Comparison of ENCODE assay signal across 17 cellular contexts in the genomic region with DNA sequence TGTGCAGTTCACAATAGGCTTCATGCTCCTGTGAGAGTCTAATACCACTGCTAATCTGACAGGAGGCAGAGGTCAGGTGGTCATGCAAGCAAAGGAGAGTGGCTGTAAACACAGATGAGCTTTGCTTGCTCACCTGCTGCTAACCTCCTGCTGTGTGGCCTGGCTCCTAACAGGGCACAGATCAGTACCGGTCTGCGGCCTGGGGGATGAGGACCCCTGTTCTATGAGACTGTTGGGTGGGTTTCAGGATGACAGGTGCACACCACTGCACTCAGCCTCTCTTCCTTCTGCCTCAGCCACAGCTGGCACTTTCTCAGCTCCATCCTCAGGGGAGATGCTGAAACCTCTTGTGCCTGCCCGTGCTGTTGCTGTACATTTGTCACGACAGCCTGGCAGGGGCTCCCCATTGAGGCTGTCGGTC. TPM values are rescaled to one million over a fixed set of nuclear protein-coding genes. Genes with fewer than 3 reads are reported as not detected.
DNase-seq lines count a peak whose midpoint lies in the region; ATAC-seq and TF ChIP-seq lines count a peak whose summit lies in the region.
"Had no signal": no experiment of that assay in that cellular context is flagged by ENCODE, and none has a peak within 500 bp of the region (broad histone marks: within the 10 kb centered on the region; RNA-seq: fewer than 3 reads in every experiment).

No MANE protein-coding gene starts in this region.

- no peak overlapping the region for H3K27ac Mint-ChIP-seq in CD14-positive monocyte
- H3K27ac Mint-ChIP-seq: activated naive CD8-positive, alpha-beta T cell had no signal

- TF ChIP-seq CTCF in GM12865 (IDR thresholded peaks at IDR 0.05; ENCODE audit: insufficient read depth, low read depth, low read length, missing control alignments): no peak
- no peak for TF ChIP-seq CTCF in CD14-positive monocyte (IDR thresholded peaks at IDR 0.05)
- no peak for TF ChIP-seq CTCF in colonic mucosa (IDR thresholded peaks at IDR 0.05)

- no peaks in the 10 kb centered on the region for H3K4me1 ChIP-seq in colonic mucosa
- H3K4me1 ChIP-seq: upper lobe of right lung had no signal

- no peaks in the 10 kb centered on the region for H3K27me3 ChIP-seq in colonic mucosa
- H3K27me3 ChIP-seq: upper lobe of right lung had no signal

- no peak overlapping the region for H3K4me3 Mint-ChIP-seq in CD14-positive monocyte
- H3K4me3 Mint-ChIP-seq: activated naive CD8-positive, alpha-beta T cell had no signal

- no peak overlapping the region for H3K4me3 ChIP-seq in GM12865 (ENCODE audit: low read depth, low read length)
- H3K4me3 ChIP-seq in colonic mucosa: no peak overlapping the region
- H3K4me3 ChIP-seq: upper lobe of right lung had no signal

- H3K4me1 Mint-ChIP-seq in CD14-positive monocyte: peaks cover 16% of the 10 kb centered on the region

- DNase-seq in GM12865 (ENCODE audit: low read depth) (peak; percentile 95), NCI-H2171 treated with DMSO at 0.1 percent for 48 hours (lab: John Stamatoyannopoulos, UW) (peak; percentile 97), cerebellum (ENCODE audit: low spot score) (peak; percentile 45), CD14-positive monocyte (ENCODE audit: low spot score) (no peak), colonic mucosa (no peak)
- no peak for DNase-seq in activated CD4-positive, CD25-positive, alpha-beta regulatory T cell (lab: John Stamatoyannopoulos, UW)
- DNase-seq: DND-41; NCI-H526 treated with DMSO at 0.1 percent for 48 hours; stimulated activated CD4-positive, alpha-beta T cell treated with anti-CD3 and anti-CD28 coated beads, Interleukin-4, amount 100 ng/mL, for 24 hours; upper lobe of right lung had no signal

- H3K27me3 Mint-ChIP-seq in CD14-positive monocyte (ENCODE audit: low read depth in 3 of 3): peaks cover 0 to 3% (median 1%) of the 10 kb centered on the region in 3 donors
- H3K27me3 Mint-ChIP-seq: activated naive CD8-positive, alpha-beta T cell had no signal

- ATAC-seq in GM21576 (IDR thresholded peaks at IDR 0.05; ENCODE audit: unreplicated experiment): peak; percentile 43
- ATAC-seq: left lobe of liver, upper lobe of right lung had no signal

- H3K9ac ChIP-seq in colonic mucosa (ENCODE audit: low read depth in 2 of 2, low read length in 2 of 2): no peak overlapping the region

- peaks cover 0 to 2% of the 10 kb centered on the region in 2 donors for H3K36me3 Mint-ChIP-seq in CD14-positive monocyte
- H3K36me3 Mint-ChIP-seq: activated naive CD8-positive, alpha-beta T cell had no signal

- no peaks in the 10 kb centered on the region for H3K9me3 ChIP-seq in colonic mucosa
- H3K9me3 ChIP-seq: upper lobe of right lung had no signal

- H3K27ac ChIP-seq in colonic mucosa: no peak overlapping the region
- H3K27ac ChIP-seq: upper lobe of right lung had no signal

- peaks cover 0 to 11% (median 2%) of the 10 kb centered on the region in 7 donors for H3K9me3 Mint-ChIP-seq in CD14-positive monocyte

- H3K36me3 ChIP-seq in colonic mucosa: no peaks in the 10 kb centered on the region
- H3K36me3 ChIP-seq: upper lobe of right lung had no signal

- intact Hi-C loops in CD14-positive monocyte (cut with micrococcal nuclease): no loop called here
- intact Hi-C loops in colonic mucosa (cut with DNase I): no loop called here

RNA-seq across cellular contexts. Expression of a gene that starts 9.7 kb away (rescaled TPM):
- 0.73 TPM for total RNA-seq in cerebellum
- polyA plus RNA-seq in CD14-positive monocyte: 1 to 10 TPM; 7.1 to 7.9 TPM
- total RNA-seq in colonic mucosa: under 1 TPM; 0.17 to 0.53 TPM
- total RNA-seq: bronchial epithelial cell; fibroblast of villous mesenchyme; osteocyte; T-helper 2 cell treated with Interferon-gamma antibody and Interleukin-4, amounts not matched to agents 100 ng/mL and 5 ng/mL, for 36 hours had no signal

RNA-seq across cellular contexts. Expression of a gene that starts 20.3 kb away (rescaled TPM):
- total RNA-seq in cerebellum (0.18 TPM), colonic mucosa (1 to 10 TPM in 1 of 2 donors, under 1 TPM in 1; 0.35 to 1.3 TPM)
- 1 to 10 TPM; 1.1 to 2.1 TPM for polyA plus RNA-seq in CD14-positive monocyte
- total RNA-seq: bronchial epithelial cell, fibroblast of villous mesenchyme, osteocyte had no signal

RNA-seq across cellular contexts. Expression of a gene that starts 25.1 kb away (rescaled TPM):
- total RNA-seq in cerebellum: 0.73 TPM
- polyA plus RNA-seq in CD14-positive monocyte: 1 to 10 TPM; 1.8 to 2.1 TPM
- total RNA-seq in colonic mucosa: 10 to 100 TPM in 1 of 2 donors, 1 to 10 TPM in 1; 4.0 to 12.1 TPM
- total RNA-seq: bronchial epithelial cell; fibroblast of villous mesenchyme; osteocyte; T-helper 2 cell treated with Interferon-gamma antibody and Interleukin-4, amounts not matched to agents 100 ng/mL and 5 ng/mL, for 36 hours had no signal

RNA-seq across cellular contexts. Expression of a gene that starts 40.8 kb away (rescaled TPM):
- total RNA-seq in cerebellum (not detected), colonic mucosa (not detected)
- not detected for polyA plus RNA-seq in CD14-positive monocyte
- total RNA-seq: bronchial epithelial cell; fibroblast of villous mesenchyme; osteocyte; T-helper 2 cell treated with Interferon-gamma antibody and Interleukin-4, amounts not matched to agents 100 ng/mL and 5 ng/mL, for 36 hours had no signal

RNA-seq across cellular contexts. Expression of a gene that starts 41.6 kb away (rescaled TPM):
- total RNA-seq in cerebellum (14.5 TPM), colonic mucosa (100 to 1,000 TPM; 107 to 139 TPM)
- polyA plus RNA-seq in CD14-positive monocyte: 100 to 1,000 TPM; 414 to 449 TPM

Comparison
In these comparisons a context has a peak if more than half of its experiments do, and no peak if none do; other contexts are left out.
1. DNase-seq: peak in GM12865 (single experiment), NCI-H2171 treated with DMSO at 0.1 percent for 48 hours (single experiment) and cerebellum (single experiment); none in CD14-positive monocyte (single experiment), activated CD4-positive, CD25-positive, alpha-beta regulatory T cell (0 of 4) and colonic mucosa (single experiment).